10 cellular contexts compared by ENCODE assay signal in the genomic region with DNA sequence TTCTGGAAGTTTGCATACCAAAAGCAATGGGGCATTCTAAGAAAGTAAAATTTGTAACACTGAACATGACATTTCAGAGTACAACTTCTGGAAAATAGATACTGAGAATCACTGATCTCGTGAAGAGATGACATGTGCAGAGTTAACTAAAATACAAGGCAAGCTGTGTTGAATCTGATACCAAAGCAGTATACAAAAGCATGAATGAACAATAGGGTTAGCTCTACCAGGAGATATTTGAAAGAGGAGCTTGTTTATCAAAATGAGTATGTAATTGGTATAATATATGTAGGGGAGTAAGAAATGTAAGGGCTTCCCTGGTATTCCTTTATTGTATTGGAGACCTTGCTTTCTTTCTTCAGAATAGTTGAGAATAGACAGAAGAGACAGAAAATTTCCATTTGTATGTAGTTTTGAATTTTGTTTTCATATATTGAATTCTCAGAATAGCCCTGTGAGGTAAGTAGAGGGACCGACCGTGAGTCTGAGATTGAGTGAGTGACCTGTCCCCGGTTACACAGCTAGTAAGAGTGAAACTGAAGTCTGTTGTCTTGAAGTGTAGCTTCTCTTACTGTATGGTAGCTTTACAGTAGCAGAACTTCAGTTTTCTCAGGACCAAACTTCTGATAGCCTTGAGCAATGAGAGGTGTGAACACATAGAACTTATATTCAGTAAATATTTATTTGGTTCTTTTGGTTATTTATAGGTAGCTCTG. TPM values are rescaled to one million over a fixed set of nuclear protein-coding genes. Genes with fewer than 3 reads are reported as not detected.
DNase-seq lines count a peak whose midpoint lies in the region; ATAC-seq and FAIRE-seq lines count a peak whose summit lies in the region.
"Had no signal": no experiment of that assay in that cellular context is flagged by ENCODE, and none has a peak within 500 bp of the region (broad histone marks: within the 10 kb centered on the region; RNA-seq: fewer than 3 reads in every experiment).

No MANE protein-coding gene starts in this region.

- DNase-seq in memory B cell (ENCODE audit: low spot score in 2 of 2), result no peak
- no peak for DNase-seq in NK-92 treated with Interleukin-12 subunit alpha and Interleukin-12 subunit beta, amount 100 ng/mL, for 24 hours (lab: John Stamatoyannopoulos, UW)
- no peak for DNase-seq in T-helper 9 cell
- no peak for DNase-seq in NOMO-1 (lab: John Stamatoyannopoulos, UW; ENCODE audit: unreplicated experiment in 2 of 2)
- DNase-seq in frontal cortex (ENCODE audit: low spot score in 2 of 2), result no peak
- DNase-seq: NCI-H1436 treated with DMSO at 0.1 percent for 48 hours had no signal

- no peaks in the 10 kb centered on the region for H3K27me3 Mint-ChIP-seq in memory B cell

- H3K4me1 Mint-ChIP-seq in memory B cell, result peaks cover 30% of the 10 kb centered on the region

- no peak overlapping the region for H3K27ac Mint-ChIP-seq in memory B cell

- peaks cover 8% of the 10 kb centered on the region for H3K36me3 Mint-ChIP-seq in memory B cell

- no peaks in the 10 kb centered on the region for H3K9me3 Mint-ChIP-seq in memory B cell

- peak overlapping the region; percentile 12 for H3K4me3 Mint-ChIP-seq in memory B cell

- ATAC-seq in GM18499 (IDR thresholded peaks at IDR 0.05; ENCODE audit: insufficient read depth, unreplicated experiment) (peak; percentile 58), GM21576 (IDR thresholded peaks at IDR 0.05; ENCODE audit: unreplicated experiment) (peak; percentile 58), HG03575 (IDR thresholded peaks at IDR 0.05; ENCODE audit: extremely low read depth, insufficient number of reproducible peaks, low FRiP score, unreplicated experiment) (peak; percentile 50), memory B cell (ENCODE audit: low read depth) (no peak)

- FAIRE-seq in frontal cortex (lab: Jason Lieb, UNC), result no peak
- FAIRE-seq: endothelial cell of umbilical vein had no signal

RNA-seq across cellular contexts. Expression of gene HBP1, which starts 5.0 kb away (rescaled TPM):
- total RNA-seq in frontal cortex, result 55.0 TPM
